8 cellular contexts compared by ENCODE assay signal in the genomic region with DNA sequence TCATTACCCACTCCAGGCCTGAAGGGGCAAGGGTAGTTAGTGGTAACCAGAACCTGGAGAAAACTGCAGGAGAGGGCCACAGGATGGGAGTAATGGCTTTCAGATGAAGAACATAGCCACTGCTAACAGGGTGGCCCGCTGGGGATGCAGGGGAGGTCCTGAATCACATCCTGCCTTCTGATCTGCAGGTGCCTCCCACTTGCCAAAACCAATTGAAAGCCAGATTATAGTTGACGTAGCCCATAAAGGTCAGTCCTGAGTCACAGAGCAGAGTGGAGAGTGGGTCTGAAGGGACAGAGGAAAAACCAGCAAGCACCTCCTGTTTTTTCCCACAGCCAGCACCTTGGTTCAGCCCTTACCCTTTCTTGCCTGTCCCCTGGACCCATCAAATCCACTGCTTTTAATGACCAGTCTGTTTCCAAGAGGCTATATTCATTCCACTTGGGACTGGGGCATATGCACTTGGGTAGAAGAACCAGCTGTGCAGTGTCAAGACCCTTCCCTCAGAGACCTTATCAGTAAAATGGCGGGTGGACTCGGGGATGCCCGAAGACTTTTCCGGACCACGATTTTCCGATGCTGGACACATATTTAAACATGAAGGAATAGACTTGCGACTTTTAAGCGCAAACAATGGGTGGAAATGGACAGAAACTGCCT. TPM values are rescaled to one million over a fixed set of nuclear protein-coding genes. Genes with fewer than 3 reads are reported as not detected.
DNase-seq lines count a peak whose midpoint lies in the region; ATAC-seq and TF ChIP-seq lines count a peak whose summit lies in the region.

No MANE protein-coding gene starts in this region.

- H2BK15ac ChIP-seq in neuronal stem cell (ENCODE audit: low read length): no peak overlapping the region

- intact Hi-C loops in vagina (cut with DNase I): no loop called here

- peaks cover 6% of the 10 kb centered on the region for H3K4me1 Mint-ChIP-seq in activated T-helper 17 cell treated with anti-CD3 and anti-CD28 coated beads, Interleukin-2, amount 50 U/mL, for 72 hours

- H3K4me2 ChIP-seq in neuronal stem cell (ENCODE audit: insufficient read depth, low read length, poor library complexity, severe bottlenecking): peak overlapping the region; percentile 92

- H3K4ac ChIP-seq in neuronal stem cell (ENCODE audit: low read length): no peak overlapping the region

- no peak overlapping the region for H3K14ac ChIP-seq in neuronal stem cell (ENCODE audit: low read length)

- H2AFZ ChIP-seq in neuronal stem cell (ENCODE audit: low read length): peak overlapping the region; percentile 97

- H3K27ac Mint-ChIP-seq in activated T-helper 17 cell treated with anti-CD3 and anti-CD28 coated beads, Interleukin-2, amount 50 U/mL, for 72 hours: peak overlapping the region; percentile 79

- H3K27me3 Mint-ChIP-seq in activated T-helper 17 cell treated with anti-CD3 and anti-CD28 coated beads, Interleukin-2, amount 50 U/mL, for 72 hours: peaks cover 17% of the 10 kb centered on the region

- no CpG with 5 or more reads among the region's 10 CpGs for WGBS in neuronal stem cell (ENCODE audit: extremely low coverage in 2 of 2, insufficient read length in 2 of 2, insufficient replicate concordance in 1 of 2), 2 donors

- no peak overlapping the region for H3K9ac ChIP-seq in neuronal stem cell (ENCODE audit: low read depth, low read length, poor library complexity)

- H3K23ac ChIP-seq in neuronal stem cell (ENCODE audit: low read depth, low read length, poor library complexity): no peak overlapping the region

- H3K79me1 ChIP-seq in neuronal stem cell (ENCODE audit: low read depth, low read length): no peaks in the 10 kb centered on the region

- no peak overlapping the region for H2BK120ac ChIP-seq in neuronal stem cell (ENCODE audit: low read depth, low read length)

- peaks cover 0 to 2% of the 10 kb centered on the region in 2 donors for H3K36me3 ChIP-seq in neuronal stem cell (replicated peaks in 1 of 2; ENCODE audit: control insufficient read depth in 2 of 2, insufficient read depth in 2 of 2, low read length in 2 of 2)
- H3K36me3 ChIP-seq in vagina: no peaks in the 10 kb centered on the region

- H4K91ac ChIP-seq in neuronal stem cell (ENCODE audit: low read depth, low read length, poor library complexity): no peak overlapping the region

- H3K27me3 ChIP-seq in neuronal stem cell (ENCODE audit: control insufficient read depth in 3 of 3, insufficient read depth in 3 of 3, low read depth in 1 of 3, low read length in 3 of 3) (peaks cover 0 to 21% (median 2%) of the 10 kb centered on the region in 3 experiments), vagina (no peaks in the 10 kb centered on the region)

- H3K9me3 Mint-ChIP-seq in activated T-helper 17 cell treated with anti-CD3 and anti-CD28 coated beads, Interleukin-2, amount 50 U/mL, for 72 hours: peaks cover 3% of the 10 kb centered on the region

- peak overlapping the region; percentile 96 for H3K4me3 Mint-ChIP-seq in activated T-helper 17 cell treated with anti-CD3 and anti-CD28 coated beads, Interleukin-2, amount 50 U/mL, for 72 hours

- peak; percentile 58 for ATAC-seq in GM19372 (IDR thresholded peaks at IDR 0.05; ENCODE audit: low read depth, unreplicated experiment)
- ATAC-seq in activated T-helper 17 cell treated with anti-CD3 and anti-CD28 coated beads, Interleukin-2, amount 50 U/mL, for 72 hours (replicated peaks): peak; percentile 93

- TF ChIP-seq CTCF in vagina (IDR thresholded peaks at IDR 0.05): no peak

- H3K4me1 ChIP-seq in neuronal stem cell (ENCODE audit: control insufficient read depth in 2 of 2, insufficient read depth in 1 of 2, low read depth in 1 of 2, low read length in 2 of 2) (peaks cover 9 to 15% of the 10 kb centered on the region in 2 donors), vagina (peaks cover 31% of the 10 kb centered on the region)

- in situ Hi-C loops in ACHN (cut with HindIII; ENCODE audit: low pct_ligation_motif_present, low pct_unique_long_range_greater_than_20kb, low sequenced_read_pairs): no loop called here

- DNase-seq in ACHN (peak; percentile 95), NCI-H524 (lab: John Stamatoyannopoulos, UW) (peak; percentile 78 to 89), germinal center (ENCODE audit: low spot score) (peak; percentile 27), neuronal stem cell (ENCODE audit: low spot score) (peak; percentile 5), vagina (ENCODE audit: extremely low spot score in 2 of 2) (peak in 1 of 2 donors; percentile 89), inferior parietal cortex (ENCODE audit: extremely low spot score) (no peak)

- H2BK12ac ChIP-seq in neuronal stem cell (ENCODE audit: low read length): no peak overlapping the region

- peaks cover 7% of the 10 kb centered on the region for H3K36me3 Mint-ChIP-seq in activated T-helper 17 cell treated with anti-CD3 and anti-CD28 coated beads, Interleukin-2, amount 50 U/mL, for 72 hours (ENCODE audit: low read depth)

- H3K9me3 ChIP-seq in neuronal stem cell (replicated peaks in 1 of 2; ENCODE audit: control insufficient read depth in 2 of 2, insufficient read depth in 1 of 2, low read depth in 1 of 2, low read length in 2 of 2): peaks cover 0 to 7% of the 10 kb centered on the region in 2 donors
- H3K9me3 ChIP-seq in vagina: no peaks in the 10 kb centered on the region

- H3K4me3 ChIP-seq in neuronal stem cell (ENCODE audit: low read length in 2 of 2) (peak overlapping the region; percentile 83 to 87), vagina (peak overlapping the region; percentile 74 to 77)

- H3K18ac ChIP-seq in neuronal stem cell (ENCODE audit: low read length): peak overlapping the region; percentile 76

- no peak overlapping the region for H2BK5ac ChIP-seq in neuronal stem cell (ENCODE audit: low read length)

- TF ChIP-seq POLR2A in vagina (IDR thresholded peaks at IDR 0.05): peak in 1 of 2 donors; percentile 42

- H2AK5ac ChIP-seq in neuronal stem cell (ENCODE audit: low read depth, low read length): no peak overlapping the region

- H3K27ac ChIP-seq in neuronal stem cell (replicated peaks; ENCODE audit: low read length): no peak overlapping the region
- H3K27ac ChIP-seq in vagina: peak overlapping the region; percentile 91

- H4K8ac ChIP-seq in neuronal stem cell (ENCODE audit: low read depth, low read length): no peak overlapping the region

RNA-seq across cellular contexts. Expression of a gene that starts 0.6 kb away (rescaled TPM):
- total RNA-seq in activated T-helper 17 cell treated with anti-CD3 and anti-CD28 coated beads, Interleukin-2, amount 50 U/mL, for 72 hours: 1 to 10 TPM; 3.4 to 9.6 TPM
- polyA plus RNA-seq in neuronal stem cell (2013, experiment 1 of 2): 0.82 TPM
- polyA plus RNA-seq in neuronal stem cell (2013, experiment 2 of 2): 0.73 TPM
- total RNA-seq in vagina: 9.3 TPM

RNA-seq across cellular contexts. Expression of a gene that starts 43.7 kb away (rescaled TPM):
- 10 to 100 TPM; 37.5 to 41.6 TPM for total RNA-seq in activated T-helper 17 cell treated with anti-CD3 and anti-CD28 coated beads, Interleukin-2, amount 50 U/mL, for 72 hours
- 20.9 TPM for polyA plus RNA-seq in neuronal stem cell (2013, experiment 1 of 2)
- 22.2 TPM for polyA plus RNA-seq in neuronal stem cell (2013, experiment 2 of 2)
- total RNA-seq in vagina: 45.7 TPM
